In the genomic region with DNA sequence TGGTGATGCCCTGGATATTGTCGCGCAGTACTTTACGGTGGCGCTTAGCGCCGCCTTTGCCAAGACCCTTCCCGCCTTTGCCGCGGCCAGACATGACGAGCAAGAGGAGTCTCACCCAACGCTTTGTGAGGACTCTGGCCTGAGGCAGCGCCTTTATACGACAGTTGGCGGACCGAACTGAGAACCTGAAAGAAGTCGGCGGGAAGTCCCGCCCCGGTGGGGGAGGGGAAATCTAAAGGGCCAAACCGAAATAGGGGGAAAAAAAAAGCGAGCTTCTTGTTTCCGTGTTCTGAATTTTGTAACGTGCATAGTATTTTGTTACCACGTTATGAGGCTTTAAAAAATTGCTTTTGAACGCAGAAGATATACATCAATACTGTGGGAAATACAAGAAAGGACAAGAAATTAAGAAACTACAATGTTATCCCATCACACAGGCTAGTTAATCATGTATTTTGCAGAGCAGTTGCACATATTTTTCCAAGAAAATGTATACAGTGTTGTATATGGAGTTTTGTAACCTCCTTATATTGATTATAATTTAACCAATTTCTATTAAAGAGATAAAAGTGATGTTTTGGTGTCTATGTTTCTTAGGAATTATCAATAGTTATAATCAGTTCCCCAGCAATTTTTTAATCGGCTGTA, we compare ENCODE assay signal across 8 cellular contexts.
A peak's percentile ranks its signal among the peaks of the same experiment; 100 is the strongest.
DNase-seq lines count a peak whose midpoint lies in the region; TF ChIP-seq lines count a peak whose summit lies in the region.
"Not testable (repeated sequence)": the region's sequence is repeated elsewhere in the genome, so short reads cannot be mapped to it uniquely, and the experiment has no call there.

No MANE protein-coding gene starts in this region.

- H3K9me3 ChIP-seq in PC-9 (ENCODE audit: insufficient read depth, low read depth); muscle layer of colon (ENCODE audit: low read length): not testable (repeated sequence)

- not testable (repeated sequence) for H3F3A ChIP-seq in PC-9 (ENCODE audit: insufficient read depth, low read depth)

- H3K4me1 ChIP-seq in PC-9 (replicated peaks; ENCODE audit: insufficient read depth) = not testable (repeated sequence)
- peaks cover 16% of the 10 kb centered on the region for H3K4me1 ChIP-seq in muscle layer of colon (ENCODE audit: insufficient read depth, low read length)

- H3K27ac ChIP-seq in PC-9 (peak overlapping the region; percentile 49; the same call in 1 of the 2 replicates), muscle layer of colon (ENCODE audit: low read depth, low read length) (peak overlapping the region; percentile 52)

- peak overlapping the region; percentile 57; the same call in 1 of the 2 replicates for H3K4me2 ChIP-seq in PC-9

- not testable (repeated sequence) for H3K36me3 ChIP-seq in PC-9 (ENCODE audit: low read depth); muscle layer of colon (ENCODE audit: insufficient read depth, low read length)

- not testable (repeated sequence) for BruUV-seq in PC-9 (replicated peaks; lab: Mats Ljungman, UMichigan)

- H3K9ac ChIP-seq in muscle layer of colon (ENCODE audit: low read length) = not testable (repeated sequence)

- not testable (repeated sequence) for H3K79me2 ChIP-seq in PC-9 (ENCODE audit: low read depth)

- POLR2A ChIA-PET in PC-9 (lab: Charles Lee; ENCODE audit: unreplicated experiment) = interaction anchor here (0.6 to 0.8 kb wide), 4 partner anchors 24 to 643 kb away, joined by 3 to 9 read pairs (median 6); a partner anchor contains a TSS

- H4K20me1 ChIP-seq in PC-9 (ENCODE audit: insufficient read depth) = not testable (repeated sequence)

- H3K27me3 ChIP-seq in PC-9 (ENCODE audit: insufficient read depth, low read depth); muscle layer of colon (ENCODE audit: control insufficient read depth in 1 of 2, insufficient read depth in 2 of 2, low read length in 2 of 2): not testable (repeated sequence)

- DNase-seq in ELF-1 (ENCODE audit: low read depth, low spot score) = peak; percentile 89
- DNase-seq in GOT3 (lab: John Stamatoyannopoulos, UW) = peak; percentile 45
- not testable (repeated sequence) for DNase-seq in Jurkat, Clone E6-1 (ENCODE audit: low read depth, low spot score); epithelial cell of proximal tubule (ENCODE audit: low read depth)
- DNase-seq in PC-9 = peak in 1 of 2 experiments; percentile 74
- DNase-seq in activated T-cell treated with anti-CD3 and anti-CD28 coated beads for 48 hours (ENCODE audit: low read depth) = peak; percentile 81
- peak; percentile 36 for DNase-seq in stimulated activated naive CD4-positive, alpha-beta T cell treated with Interleukin-2 at 50 U/mL for 16 hours (lab: John Stamatoyannopoulos, UW)

- H2AFZ ChIP-seq in PC-9 = not testable (repeated sequence)

- intact Hi-C loops in PC-9 (cut with micrococcal nuclease; ENCODE audit: unreplicated experiment) = loop anchor here (10.0 kb wide), 1 partner anchor 1807 kb away; a partner anchor contains a TSS

- H3K9me2 ChIP-seq in PC-9 (ENCODE audit: insufficient read depth) = not testable (repeated sequence)

- peak overlapping the region; percentile 13 for H3K4me3 ChIP-seq in Jurkat, Clone E6-1 (ENCODE audit: low read length)
- not testable (repeated sequence) for H3K4me3 ChIP-seq in PC-9
- H3K4me3 ChIP-seq in epithelial cell of proximal tubule (ENCODE audit: low read depth, low read length) (peak overlapping the region; percentile 59), muscle layer of colon (ENCODE audit: low read depth in 1 of 2, low read length in 2 of 2) (peak overlapping the region in 1 of 2 donors; percentile 33)

- CTCF ChIA-PET in PC-9 (lab: Charles Lee) = not testable (repeated sequence)

- TF ChIP-seq CTCF in PC-9 (conservative IDR thresholded peaks at IDR 0.05); epithelial cell of proximal tubule (conservative IDR thresholded peaks at IDR 0.05; ENCODE audit: low read depth, low read length): not testable (repeated sequence)
